Comparison of ENCODE assay signal across 1 cellular context in the genomic region with DNA sequence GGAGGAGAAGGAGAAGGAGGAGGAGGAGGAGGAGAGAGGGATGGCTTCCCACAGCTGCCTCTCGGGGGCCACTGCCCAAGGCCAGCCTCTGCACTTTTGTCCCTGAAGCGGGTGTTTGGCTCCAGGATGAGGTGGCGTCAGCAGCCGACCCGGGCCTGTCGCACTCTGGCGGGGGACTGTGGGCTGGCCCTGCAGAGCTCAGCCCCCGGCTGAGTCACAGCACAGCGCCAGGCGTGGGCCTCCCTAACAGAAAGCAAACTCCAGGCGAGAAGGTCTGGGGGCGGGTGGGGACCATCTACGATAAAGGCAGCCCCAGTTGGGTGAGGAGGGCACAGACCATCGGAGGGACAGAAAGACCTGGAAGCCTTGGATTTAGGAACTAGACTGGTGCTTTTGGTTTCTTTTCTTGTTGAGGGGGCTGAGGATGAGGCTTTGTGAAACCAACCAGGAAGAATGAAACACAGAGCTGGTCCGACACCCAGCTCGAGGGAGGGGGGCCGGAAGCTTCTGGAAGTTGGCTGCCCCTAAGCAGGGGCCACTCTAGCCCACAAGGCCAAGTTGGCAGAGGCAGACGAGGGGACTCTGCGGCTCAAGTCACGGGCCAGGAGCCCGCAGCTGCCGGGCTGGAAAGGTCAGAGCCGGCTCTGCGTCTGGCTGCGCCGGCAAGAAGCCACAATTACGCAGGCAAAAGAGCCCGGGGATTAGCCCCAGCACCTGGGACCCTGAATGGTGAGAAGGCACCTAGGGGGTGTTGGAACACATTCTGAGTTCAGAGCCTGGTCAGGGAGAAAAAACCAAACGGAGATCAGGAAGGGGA.
TF ChIP-seq lines count a peak whose summit lies in the region.

No MANE protein-coding gene starts in this region.

TF ChIP-seq in K562, 482 proteins besides CTCF, POLR2A, EP300 and RAD21 (continued from another document and continues in another):
- TF ChIP-seq, protein P1, sequence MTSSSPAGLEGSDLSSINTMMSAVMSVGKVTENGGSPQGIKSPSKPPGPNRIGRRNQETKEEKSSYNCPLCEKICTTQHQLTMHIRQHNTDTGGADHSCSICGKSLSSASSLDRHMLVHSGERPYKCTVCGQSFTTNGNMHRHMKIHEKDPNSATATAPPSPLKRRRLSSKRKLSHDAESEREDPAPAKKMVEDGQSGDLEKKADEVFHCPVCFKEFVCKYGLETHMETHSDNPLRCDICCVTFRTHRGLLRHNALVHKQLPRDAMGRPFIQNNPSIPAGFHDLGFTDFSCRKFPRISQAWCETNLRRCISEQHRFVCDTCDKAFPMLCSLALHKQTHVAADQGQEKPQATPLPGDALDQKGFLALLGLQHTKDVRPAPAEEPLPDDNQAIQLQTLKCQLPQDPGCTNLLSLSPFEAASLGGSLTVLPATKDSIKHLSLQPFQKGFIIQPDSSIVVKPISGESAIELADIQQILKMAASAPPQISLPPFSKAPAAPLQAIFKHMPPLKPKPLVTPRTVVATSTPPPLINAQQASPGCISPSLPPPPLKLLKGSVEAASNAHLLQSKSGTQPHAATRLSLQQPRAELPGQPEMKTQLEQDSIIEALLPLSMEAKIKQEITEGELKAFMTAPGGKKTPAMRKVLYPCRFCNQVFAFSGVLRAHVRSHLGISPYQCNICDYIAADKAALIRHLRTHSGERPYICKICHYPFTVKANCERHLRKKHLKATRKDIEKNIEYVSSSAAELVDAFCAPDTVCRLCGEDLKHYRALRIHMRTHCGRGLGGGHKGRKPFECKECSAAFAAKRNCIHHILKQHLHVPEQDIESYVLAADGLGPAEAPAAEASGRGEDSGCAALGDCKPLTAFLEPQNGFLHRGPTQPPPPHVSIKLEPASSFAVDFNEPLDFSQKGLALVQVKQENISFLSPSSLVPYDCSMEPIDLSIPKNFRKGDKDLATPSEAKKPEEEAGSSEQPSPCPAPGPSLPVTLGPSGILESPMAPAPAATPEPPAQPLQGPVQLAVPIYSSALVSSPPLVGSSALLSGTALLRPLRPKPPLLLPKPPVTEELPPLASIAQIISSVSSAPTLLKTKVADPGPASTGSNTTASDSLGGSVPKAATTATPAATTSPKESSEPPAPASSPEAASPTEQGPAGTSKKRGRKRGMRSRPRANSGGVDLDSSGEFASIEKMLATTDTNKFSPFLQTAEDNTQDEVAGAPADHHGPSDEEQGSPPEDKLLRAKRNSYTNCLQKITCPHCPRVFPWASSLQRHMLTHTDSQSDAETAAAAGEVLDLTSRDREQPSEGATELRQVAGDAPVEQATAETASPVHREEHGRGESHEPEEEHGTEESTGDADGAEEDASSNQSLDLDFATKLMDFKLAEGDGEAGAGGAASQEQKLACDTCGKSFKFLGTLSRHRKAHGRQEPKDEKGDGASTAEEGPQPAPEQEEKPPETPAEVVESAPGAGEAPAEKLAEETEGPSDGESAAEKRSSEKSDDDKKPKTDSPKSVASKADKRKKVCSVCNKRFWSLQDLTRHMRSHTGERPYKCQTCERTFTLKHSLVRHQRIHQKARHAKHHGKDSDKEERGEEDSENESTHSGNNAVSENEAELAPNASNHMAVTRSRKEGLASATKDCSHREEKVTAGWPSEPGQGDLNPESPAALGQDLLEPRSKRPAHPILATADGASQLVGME (CRISPR knock-in tag; IDR thresholded peaks at IDR 0.05) = no peak
- TF ChIP-seq ETV1 (tag; conservative IDR thresholded peaks at IDR 0.05; ENCODE audit: low read depth) = peak; percentile 75
- peak; percentile 62; the same call in 1 of the 2 replicates for TF ChIP-seq THAP12 (CRISPR knock-in tag; IDR thresholded peaks at IDR 0.05)
- TF ChIP-seq ZNF140 (CRISPR knock-in tag; IDR thresholded peaks at IDR 0.05) = no peak
- TF ChIP-seq ETS1 (conservative IDR thresholded peaks at IDR 0.05; ENCODE audit: control insufficient read depth, low read depth, low read length) = no peak
- no peak for TF ChIP-seq DDX20 (tag; IDR thresholded peaks at IDR 0.05; ENCODE audit: low read depth)
- TF ChIP-seq WHSC1 (IDR thresholded peaks at IDR 0.05; ENCODE audit: low read length) = no peak
- TF ChIP-seq E2F4 (CRISPR knock-in tag; IDR thresholded peaks at IDR 0.05; ENCODE audit: low read depth) = no peak
- 0 out of 2 replicates have a peak, but pooled peaks have one; percentile 6 for TF ChIP-seq ZNF316 (IDR thresholded peaks at IDR 0.05)
- TF ChIP-seq FOXJ3 (CRISPR knock-in tag; IDR thresholded peaks at IDR 0.05) = no peak
- TF ChIP-seq ZBTB8A (IDR thresholded peaks at IDR 0.05; ENCODE audit: partially characterized antibody) = no peak
- no peak for TF ChIP-seq KAT8 (IDR thresholded peaks at IDR 0.05; ENCODE audit: low read depth)
- no peak for TF ChIP-seq TFE3 (CRISPR knock-in tag; IDR thresholded peaks at IDR 0.05)
- TF ChIP-seq ZNF79 (CRISPR knock-in tag; IDR thresholded peaks at IDR 0.05; ENCODE audit: low read depth) = peak; percentile 9; the same call in 1 of the 2 replicates
- TF ChIP-seq RBM14 (IDR thresholded peaks at IDR 0.05; ENCODE audit: borderline replicate concordance, insufficient read depth, low read depth, low read length) = no peak
- TF ChIP-seq, protein P2, sequence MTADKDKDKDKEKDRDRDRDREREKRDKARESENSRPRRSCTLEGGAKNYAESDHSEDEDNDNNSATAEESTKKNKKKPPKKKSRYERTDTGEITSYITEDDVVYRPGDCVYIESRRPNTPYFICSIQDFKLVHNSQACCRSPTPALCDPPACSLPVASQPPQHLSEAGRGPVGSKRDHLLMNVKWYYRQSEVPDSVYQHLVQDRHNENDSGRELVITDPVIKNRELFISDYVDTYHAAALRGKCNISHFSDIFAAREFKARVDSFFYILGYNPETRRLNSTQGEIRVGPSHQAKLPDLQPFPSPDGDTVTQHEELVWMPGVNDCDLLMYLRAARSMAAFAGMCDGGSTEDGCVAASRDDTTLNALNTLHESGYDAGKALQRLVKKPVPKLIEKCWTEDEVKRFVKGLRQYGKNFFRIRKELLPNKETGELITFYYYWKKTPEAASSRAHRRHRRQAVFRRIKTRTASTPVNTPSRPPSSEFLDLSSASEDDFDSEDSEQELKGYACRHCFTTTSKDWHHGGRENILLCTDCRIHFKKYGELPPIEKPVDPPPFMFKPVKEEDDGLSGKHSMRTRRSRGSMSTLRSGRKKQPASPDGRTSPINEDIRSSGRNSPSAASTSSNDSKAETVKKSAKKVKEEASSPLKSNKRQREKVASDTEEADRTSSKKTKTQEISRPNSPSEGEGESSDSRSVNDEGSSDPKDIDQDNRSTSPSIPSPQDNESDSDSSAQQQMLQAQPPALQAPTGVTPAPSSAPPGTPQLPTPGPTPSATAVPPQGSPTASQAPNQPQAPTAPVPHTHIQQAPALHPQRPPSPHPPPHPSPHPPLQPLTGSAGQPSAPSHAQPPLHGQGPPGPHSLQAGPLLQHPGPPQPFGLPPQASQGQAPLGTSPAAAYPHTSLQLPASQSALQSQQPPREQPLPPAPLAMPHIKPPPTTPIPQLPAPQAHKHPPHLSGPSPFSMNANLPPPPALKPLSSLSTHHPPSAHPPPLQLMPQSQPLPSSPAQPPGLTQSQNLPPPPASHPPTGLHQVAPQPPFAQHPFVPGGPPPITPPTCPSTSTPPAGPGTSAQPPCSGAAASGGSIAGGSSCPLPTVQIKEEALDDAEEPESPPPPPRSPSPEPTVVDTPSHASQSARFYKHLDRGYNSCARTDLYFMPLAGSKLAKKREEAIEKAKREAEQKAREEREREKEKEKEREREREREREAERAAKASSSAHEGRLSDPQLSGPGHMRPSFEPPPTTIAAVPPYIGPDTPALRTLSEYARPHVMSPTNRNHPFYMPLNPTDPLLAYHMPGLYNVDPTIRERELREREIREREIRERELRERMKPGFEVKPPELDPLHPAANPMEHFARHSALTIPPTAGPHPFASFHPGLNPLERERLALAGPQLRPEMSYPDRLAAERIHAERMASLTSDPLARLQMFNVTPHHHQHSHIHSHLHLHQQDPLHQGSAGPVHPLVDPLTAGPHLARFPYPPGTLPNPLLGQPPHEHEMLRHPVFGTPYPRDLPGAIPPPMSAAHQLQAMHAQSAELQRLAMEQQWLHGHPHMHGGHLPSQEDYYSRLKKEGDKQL (CRISPR knock-in tag; IDR thresholded peaks at IDR 0.05; ENCODE audit: borderline replicate concordance) = no peak
- no peak; the same call in none of the 2 replicates for TF ChIP-seq SMAD4 (CRISPR knock-in tag; conservative IDR thresholded peaks at IDR 0.05)
- TF ChIP-seq SMAD3 (CRISPR knock-in tag; conservative IDR thresholded peaks at IDR 0.05) = no peak
- TF ChIP-seq STAT5A (IDR thresholded peaks at IDR 0.05; ENCODE audit: borderline replicate concordance, low read length) = no peak
- TF ChIP-seq ZSCAN32 (CRISPR knock-in tag; IDR thresholded peaks at IDR 0.05) = 0 out of 2 replicates have a peak, but pooled peaks have one; percentile 28
- TF ChIP-seq CBX1 (IDR thresholded peaks at IDR 0.05; ENCODE audit: low read depth) = no peak
- TF ChIP-seq SNIP1 (IDR thresholded peaks at IDR 0.05; ENCODE audit: low read depth) = no peak
- TF ChIP-seq ZFP36 (IDR thresholded peaks at IDR 0.05; ENCODE audit: low read depth, low read length, partially characterized antibody) = no peak
- TF ChIP-seq ZNF217 (CRISPR knock-in tag; IDR thresholded peaks at IDR 0.05) = no peak
- no peak for TF ChIP-seq HEY1 (CRISPR knock-in tag; IDR thresholded peaks at IDR 0.05; ENCODE audit: borderline replicate concordance)
- TF ChIP-seq PHB2 (IDR thresholded peaks at IDR 0.05; ENCODE audit: low read depth) = no peak
- TF ChIP-seq MEF2D (tag; conservative IDR thresholded peaks at IDR 0.05; ENCODE audit: low read depth) = no peak
- TF ChIP-seq ZBTB2 (IDR thresholded peaks at IDR 0.05) = no peak
- peak in 1 of 2 experiments; percentile 63; a peak in 1 of 4 replicates for TF ChIP-seq SRF (CRISPR knock-in tag; IDR thresholded peaks at IDR 0.05)
- peak; percentile 71; the same call in 1 of the 2 replicates for TF ChIP-seq MBD2 (IDR thresholded peaks at IDR 0.05; ENCODE audit: borderline replicate concordance, low read depth)
- TF ChIP-seq NRF1 (conservative IDR thresholded peaks at IDR 0.05 in 1 of 2, IDR thresholded peaks at IDR 0.05 in 1 of 2) = peak; percentile 52 to 56; a peak in 3 of 4 replicates
- TF ChIP-seq GTF2A2 (tag; IDR thresholded peaks at IDR 0.05) = no peak
- TF ChIP-seq PCBP2 (IDR thresholded peaks at IDR 0.05; ENCODE audit: low read depth, low read length, poor library complexity, severe bottlenecking) = no peak
- peak; percentile 24; the same call in 1 of the 2 replicates for TF ChIP-seq ZBTB17 (CRISPR knock-in tag; IDR thresholded peaks at IDR 0.05)
- TF ChIP-seq CGGBP1 (CRISPR knock-in tag; IDR thresholded peaks at IDR 0.05) = no peak
- TF ChIP-seq OTX1 (CRISPR knock-in tag; IDR thresholded peaks at IDR 0.05) = no peak; the same call in 1 of the 2 replicates
